ENCODE assay signal across 13 cellular contexts in genomic region chr12:120851444-120851843, GRCh38. TPM values are rescaled to one million over a fixed set of nuclear protein-coding genes. Genes with fewer than 3 reads are reported as not detected.
DNase-seq lines count a peak whose midpoint lies in the region; ATAC-seq lines count a peak whose summit lies in the region.
"Had no signal": no experiment of that assay in that cellular context is flagged by ENCODE, and none has a peak within 500 bp of the region (broad histone marks: within the 10 kb centered on the region; RNA-seq: fewer than 3 reads in every experiment).

No MANE protein-coding gene starts in this region.

- WGBS in neuronal stem cell (ENCODE audit: extremely low coverage in 2 of 2, insufficient read length in 2 of 2, insufficient replicate concordance in 1 of 2), 2 donors: no CpG with 5 or more reads among the region's 7 CpGs

- H3K4me1 Mint-ChIP-seq in T-helper 17 cell: peaks cover 34% of the 10 kb centered on the region

- no peaks in the 10 kb centered on the region for H3K79me1 ChIP-seq in neuronal stem cell (ENCODE audit: low read depth, low read length)

- no peak overlapping the region for H2BK12ac ChIP-seq in neuronal stem cell (ENCODE audit: low read length)

- no peak overlapping the region for H2AK5ac ChIP-seq in neuronal stem cell (ENCODE audit: low read depth, low read length)

- H2BK120ac ChIP-seq in neuronal stem cell (ENCODE audit: low read depth, low read length): no peak overlapping the region

- no peak overlapping the region for H3K4me3 Mint-ChIP-seq in T-helper 17 cell
- H3K4me3 Mint-ChIP-seq: brain, neural progenitor cell had no signal

- H3K27me3 Mint-ChIP-seq in T-helper 17 cell: no peaks in the 10 kb centered on the region
- H3K27me3 Mint-ChIP-seq: brain had no signal

- H3K4me1 ChIP-seq in BLaER1 (peaks cover 42% of the 10 kb centered on the region), neuronal stem cell (ENCODE audit: control insufficient read depth in 2 of 2, insufficient read depth in 1 of 2, low read depth in 1 of 2, low read length in 2 of 2) (no peaks in the 10 kb centered on the region)
- H3K4me1 ChIP-seq: neural progenitor cell had no signal

- H3K14ac ChIP-seq in neuronal stem cell (ENCODE audit: low read length): no peak overlapping the region

- H3K4ac ChIP-seq in neuronal stem cell (ENCODE audit: low read length): no peak overlapping the region

- peak overlapping the region; percentile 39 for H3K4me2 ChIP-seq in BLaER1
- H3K4me2 ChIP-seq in neuronal stem cell (ENCODE audit: insufficient read depth, low read length, poor library complexity, severe bottlenecking): no peak overlapping the region
- H3K4me2 ChIP-seq: neural progenitor cell had no signal

- H3K4me3 ChIP-seq in BLaER1 (no peak overlapping the region), neuronal stem cell (ENCODE audit: low read length in 2 of 2) (no peak overlapping the region)
- H3K4me3 ChIP-seq: neural progenitor cell had no signal

- peak; percentile 56 for ATAC-seq in GM19328 (IDR thresholded peaks at IDR 0.05; ENCODE audit: unreplicated experiment)
- ATAC-seq in HG03064 (IDR thresholded peaks at IDR 0.05; ENCODE audit: low read depth, unreplicated experiment): peak; percentile 35
- peak; percentile 40 for ATAC-seq in T-helper 17 cell
- ATAC-seq in HG03469 (IDR thresholded peaks at IDR 0.05; ENCODE audit: unreplicated experiment): no peak

- H3K27me3 ChIP-seq in BLaER1 (no peaks in the 10 kb centered on the region), neuronal stem cell (ENCODE audit: control insufficient read depth in 3 of 3, insufficient read depth in 3 of 3, low read depth in 1 of 3, low read length in 3 of 3) (no peaks in the 10 kb centered on the region)
- H3K27me3 ChIP-seq: neural progenitor cell had no signal

- H4K91ac ChIP-seq in neuronal stem cell (ENCODE audit: low read depth, low read length, poor library complexity): no peak overlapping the region

- H2BK15ac ChIP-seq in neuronal stem cell (ENCODE audit: low read length): no peak overlapping the region

- H3K27ac ChIP-seq in BLaER1 (no peak overlapping the region), neuronal stem cell (replicated peaks; ENCODE audit: low read length) (no peak overlapping the region)
- H3K27ac ChIP-seq: neural progenitor cell had no signal

- no peak overlapping the region for H2BK5ac ChIP-seq in neuronal stem cell (ENCODE audit: low read length)

- no peak overlapping the region for H4K8ac ChIP-seq in neuronal stem cell (ENCODE audit: low read depth, low read length)

- no peak overlapping the region for H3K23ac ChIP-seq in neuronal stem cell (ENCODE audit: low read depth, low read length, poor library complexity)

- peaks cover 93% of the 10 kb centered on the region for H4K20me1 ChIP-seq in BLaER1

- no peaks in the 10 kb centered on the region for H3K36me3 ChIP-seq in BLaER1
- H3K36me3 ChIP-seq in neuronal stem cell (replicated peaks in 1 of 2; ENCODE audit: control insufficient read depth in 2 of 2, insufficient read depth in 2 of 2, low read length in 2 of 2): no peaks in the 10 kb centered on the region
- H3K36me3 ChIP-seq: neural progenitor cell had no signal

- no peak overlapping the region for H2AFZ ChIP-seq in neuronal stem cell (ENCODE audit: low read length)
- H2AFZ ChIP-seq: neural progenitor cell had no signal

- DNase-seq in T-helper 17 cell (no peak), HuH-7.5 (ENCODE audit: low spot score) (no peak), neuronal stem cell (ENCODE audit: low spot score) (no peak), NCI-H1048 (lab: John Stamatoyannopoulos, UW) (no peak)
- DNase-seq: NCI-H1092 treated with DMSO at 0.1 percent for 48 hours; NK-92 treated with Interleukin-12 subunit alpha and Interleukin-12 subunit beta, amount 100 ng/mL, for 24 hours; T1000 had no signal

- H3K9me3 ChIP-seq in BLaER1 (no peaks in the 10 kb centered on the region), T-helper 17 cell (ENCODE audit: control insufficient read depth, low read length, poor library complexity, severe bottlenecking) (no peaks in the 10 kb centered on the region), neuronal stem cell (replicated peaks in 1 of 2; ENCODE audit: control insufficient read depth in 2 of 2, insufficient read depth in 1 of 2, low read depth in 1 of 2, low read length in 2 of 2) (no peaks in the 10 kb centered on the region)

- peaks cover 2% of the 10 kb centered on the region for H3K36me3 Mint-ChIP-seq in T-helper 17 cell (ENCODE audit: low read depth)

- H3K18ac ChIP-seq in neuronal stem cell (ENCODE audit: low read length): no peak overlapping the region

- H3K27ac Mint-ChIP-seq in T-helper 17 cell: peak overlapping the region; percentile 73
- H3K27ac Mint-ChIP-seq: brain, neural progenitor cell had no signal

- H3K9ac ChIP-seq in BLaER1: no peak overlapping the region
- H3K9ac ChIP-seq in neuronal stem cell (ENCODE audit: low read depth, low read length, poor library complexity): no peak overlapping the region
- H3K9ac ChIP-seq: neural progenitor cell had no signal

RNA-seq across cellular contexts. Expression of gene SPPL3, which starts 52.7 kb away (rescaled TPM):
- total RNA-seq in T-helper 17 cell: 10 to 100 TPM; 44.6 to 60.7 TPM
- 50.8 TPM for polyA plus RNA-seq in neuronal stem cell (2013, experiment 1 of 2)
- 50.8 TPM for polyA plus RNA-seq in neuronal stem cell (2013, experiment 2 of 2)
